In the genomic region with DNA sequence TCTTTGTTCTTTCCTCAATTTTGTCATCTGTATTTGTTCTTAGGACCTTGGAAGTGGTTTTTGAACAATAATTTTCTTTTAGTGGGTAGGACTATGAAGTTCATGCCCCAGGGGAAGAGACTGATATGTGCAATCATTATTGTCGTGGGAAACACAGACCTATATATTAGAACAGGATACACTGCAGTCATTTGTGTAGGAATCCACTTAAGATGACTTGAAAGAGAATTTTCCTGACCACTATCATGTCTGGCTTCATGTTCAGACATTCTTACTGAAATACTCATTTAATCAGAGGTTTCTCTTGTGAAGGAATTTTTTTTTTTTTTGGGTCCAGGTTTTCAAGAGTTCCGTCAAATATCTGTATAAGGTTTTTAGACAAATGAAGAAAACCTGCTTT, we compare ENCODE assay signal across 19 cellular contexts.
A peak's percentile ranks its signal among the peaks of the same experiment; 100 is the strongest.
DNase-seq lines count a peak whose midpoint lies in the region; ATAC-seq and TF ChIP-seq lines count a peak whose summit lies in the region.
"Had no signal": no experiment of that assay in that cellular context is flagged by ENCODE, and none has a peak within 500 bp of the region (broad histone marks: within the 10 kb centered on the region; RNA-seq: fewer than 3 reads in every experiment).

No MANE protein-coding gene starts in this region.

- H3K4me1 ChIP-seq in Peyer's patch, result no peaks in the 10 kb centered on the region
- H3K4me1 ChIP-seq: left lung, upper lobe of right lung had no signal

- ATAC-seq in GM21423 (IDR thresholded peaks at IDR 0.05; ENCODE audit: unreplicated experiment) (no peak), HG02759 (IDR thresholded peaks at IDR 0.05; ENCODE audit: unreplicated experiment) (no peak)
- ATAC-seq: left lung; natural killer cell treated with Interleukin-12 subunit alpha and Interleukin-12 subunit beta and Interleukin-15 and Interleukin-18, amount 100 ng/mL, for 72 hours; stimulated activated effector memory CD8-positive, alpha-beta T cell treated with anti-CD3 and anti-CD28 coated beads, Interleukin-12 subunit alpha, Interleukin-12 subunit beta, amount 100 ng/mL, for 72 hours; T-cell; upper lobe of right lung had no signal

- no peaks in the 10 kb centered on the region for H3K9me3 ChIP-seq in Peyer's patch
- H3K9me3 ChIP-seq: left lung, upper lobe of right lung had no signal

- H3K4me1 Mint-ChIP-seq in chondrocyte (ENCODE audit: low read depth), result peaks cover 72% of the 10 kb centered on the region
- H3K4me1 Mint-ChIP-seq: stimulated activated effector memory CD8-positive, alpha-beta T cell treated with anti-CD3 and anti-CD28 coated beads, Interleukin-12 subunit alpha, Interleukin-12 subunit beta, amount 100 ng/mL, for 72 hours had no signal

- no peaks in the 10 kb centered on the region for H3K27me3 Mint-ChIP-seq in chondrocyte (ENCODE audit: low read depth)
- H3K27me3 Mint-ChIP-seq: T-cell had no signal

- no peak overlapping the region for H3K4me3 Mint-ChIP-seq in chondrocyte (ENCODE audit: unreplicated experiment)
- H3K4me3 Mint-ChIP-seq: natural killer cell treated with Interleukin-12 subunit alpha and Interleukin-12 subunit beta and Interleukin-15 and Interleukin-18, amount 100 ng/mL, for 72 hours; stimulated activated effector memory CD8-positive, alpha-beta T cell treated with anti-CD3 and anti-CD28 coated beads, Interleukin-12 subunit alpha, Interleukin-12 subunit beta, amount 100 ng/mL, for 72 hours; T-cell had no signal

- no peaks in the 10 kb centered on the region for H3K36me3 ChIP-seq in Peyer's patch
- H3K36me3 ChIP-seq: cardiac muscle cell, left lung, upper lobe of right lung had no signal

- H3K9me3 Mint-ChIP-seq in chondrocyte (ENCODE audit: low read depth), result no peaks in the 10 kb centered on the region
- H3K9me3 Mint-ChIP-seq: natural killer cell treated with Interleukin-12 subunit alpha and Interleukin-12 subunit beta and Interleukin-15 and Interleukin-18, amount 100 ng/mL, for 72 hours; T-cell had no signal

- H3K4me3 ChIP-seq in Peyer's patch, result no peak overlapping the region
- H3K4me3 ChIP-seq: cardiac muscle cell, left lung, upper lobe of right lung had no signal

- TF ChIP-seq CTCF in chondrocyte (IDR thresholded peaks at IDR 0.05) (no peak), Peyer's patch (IDR thresholded peaks at IDR 0.05) (no peak)

- H3K27ac ChIP-seq in Peyer's patch, result no peak overlapping the region
- H3K27ac ChIP-seq: cardiac muscle cell, KMS-11, left lung, upper lobe of right lung had no signal

- H3K27ac Mint-ChIP-seq in chondrocyte (ENCODE audit: unreplicated experiment), result peak overlapping the region; percentile 96
- H3K27ac Mint-ChIP-seq: natural killer cell treated with Interleukin-12 subunit alpha and Interleukin-12 subunit beta and Interleukin-15 and Interleukin-18, amount 100 ng/mL, for 72 hours; stimulated activated effector memory CD8-positive, alpha-beta T cell treated with anti-CD3 and anti-CD28 coated beads, Interleukin-12 subunit alpha, Interleukin-12 subunit beta, amount 100 ng/mL, for 72 hours; T-cell had no signal

- TF ChIP-seq POLR2A in Peyer's patch (IDR thresholded peaks at IDR 0.05), result no peak

- peaks cover 2% of the 10 kb centered on the region for H3K36me3 Mint-ChIP-seq in chondrocyte (ENCODE audit: low read depth)
- H3K36me3 Mint-ChIP-seq: natural killer cell treated with Interleukin-12 subunit alpha and Interleukin-12 subunit beta and Interleukin-15 and Interleukin-18, amount 100 ng/mL, for 72 hours; stimulated activated effector memory CD8-positive, alpha-beta T cell treated with anti-CD3 and anti-CD28 coated beads, Interleukin-12 subunit alpha, Interleukin-12 subunit beta, amount 100 ng/mL, for 72 hours; T-cell had no signal

- DNase-seq in AG08395 (ENCODE audit: low spot score), result peak; percentile 33
- peak; percentile 84 for DNase-seq in M059J (ENCODE audit: low read depth)
- no peak for DNase-seq in chondrocyte (ENCODE audit: low spot score)
- peak; percentile 82 for DNase-seq in kidney tubule cell (ENCODE audit: low spot score)
- no peak for DNase-seq in Peyer's patch
- no peak for DNase-seq in activated naive CD4-positive, alpha-beta T cell treated with Interleukin-2 at 50 U/mL for 16 hours
- DNase-seq: activated CD4-positive, CD25-positive, alpha-beta regulatory T cell; activated gamma-delta T cell treated with Interleukin-2 at 50 U/mL for 16 hours; left lung; NCI-H146; right cardiac atrium; T-cell; upper lobe of right lung had no signal

- H3K27me3 ChIP-seq in Peyer's patch, result no peaks in the 10 kb centered on the region
- H3K27me3 ChIP-seq: cardiac muscle cell, left lung, upper lobe of right lung had no signal

Comparison
In these comparisons a context has a peak if more than half of its experiments do, and no peak if none do; other contexts are left out.
1. DNase-seq: peak in AG08395 (single experiment), M059J (single experiment) and kidney tubule cell (single experiment); none in chondrocyte (single experiment), Peyer's patch (0 of 3) and activated naive CD4-positive, alpha-beta T cell treated with Interleukin-2 at 50 U/mL for 16 hours (single experiment).